10 cellular contexts compared by ENCODE assay signal in the genomic region with DNA sequence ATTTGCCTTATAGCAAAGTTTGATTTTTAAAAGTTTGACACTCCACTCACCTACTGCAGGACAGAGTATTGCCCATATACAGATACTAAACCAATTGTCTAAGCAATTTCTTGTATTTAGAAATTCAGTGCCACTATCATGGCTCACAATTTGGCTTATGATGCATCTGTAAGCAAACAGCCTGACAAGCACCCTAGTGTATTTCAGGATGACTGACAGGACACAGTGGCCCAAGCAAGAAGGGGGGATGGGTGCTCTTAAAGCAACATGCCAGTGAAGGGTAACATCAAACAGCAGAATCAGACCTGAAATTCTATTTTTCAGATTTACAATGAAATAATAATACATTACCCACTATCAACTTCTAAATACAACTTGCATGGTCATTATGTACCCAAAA. TPM values are rescaled to one million over a fixed set of nuclear protein-coding genes. Genes with fewer than 3 reads are reported as not detected.
DNase-seq lines count a peak whose midpoint lies in the region; ATAC-seq and TF ChIP-seq lines count a peak whose summit lies in the region.
"Had no signal": no experiment of that assay in that cellular context is flagged by ENCODE, and none has a peak within 500 bp of the region (broad histone marks: within the 10 kb centered on the region; RNA-seq: fewer than 3 reads in every experiment).

No MANE protein-coding gene starts in this region.

- H3K4me3 ChIP-seq in HEK293 (ENCODE audit: low read depth, low read length) (no peak overlapping the region), heart right ventricle (peak overlapping the region in 9 of 10 donors; percentile 3 to 41 (median 37)), psoas muscle (peak overlapping the region; percentile 63), body of pancreas (no peak overlapping the region)

- no peak for TF ChIP-seq POLR2A in body of pancreas (IDR thresholded peaks at IDR 0.05)

- POLR2A ChIA-PET in HEK293 (lab: Yijun Ruan, JAX): no interaction called here

- H3K36me3 ChIP-seq in HEK293 (ENCODE audit: control insufficient read depth in 2 of 2, insufficient read depth in 1 of 2, low read length in 2 of 2) (no peaks in the 10 kb centered on the region), heart right ventricle (no peaks in the 10 kb centered on the region), psoas muscle (ENCODE audit: insufficient read depth in 1 of 2, low read depth in 1 of 2) (no peaks in the 10 kb centered on the region), body of pancreas (replicated peaks in 1 of 2; ENCODE audit: insufficient read depth in 1 of 2, low read depth in 2 of 2) (no peaks in the 10 kb centered on the region)

- H3K9me3 ChIP-seq in HEK293 (ENCODE audit: control insufficient read depth, insufficient read depth, low read depth, low read length) (no peaks in the 10 kb centered on the region), heart right ventricle (no peaks in the 10 kb centered on the region), psoas muscle (no peaks in the 10 kb centered on the region), body of pancreas (no peaks in the 10 kb centered on the region)

- ATAC-seq in heart right ventricle (peak; percentile 76 to 95 (median 88)), psoas muscle (peak; percentile 92 to 97 (median 95)), GM19467 (IDR thresholded peaks at IDR 0.05; ENCODE audit: unreplicated experiment) (no peak), HG03460 (IDR thresholded peaks at IDR 0.05; ENCODE audit: unreplicated experiment) (no peak), body of pancreas (no peak)

- H3K4me1 ChIP-seq in HEK293 (ENCODE audit: control insufficient read depth, insufficient read depth, low read length) (no peaks in the 10 kb centered on the region), heart right ventricle (peaks cover 0 to 52% (median 7%) of the 10 kb centered on the region in 9 donors), psoas muscle (peaks cover 22% of the 10 kb centered on the region), body of pancreas (no peaks in the 10 kb centered on the region)

- H3K27ac ChIP-seq in HEK293 (ENCODE audit: extremely low read depth, low read depth, low read length) (no peak overlapping the region), heart right ventricle (peak overlapping the region in 9 of 10 donors; percentile 23 to 67 (median 52)), psoas muscle (peak overlapping the region; percentile 91), body of pancreas (no peak overlapping the region)

- no peaks in the 10 kb centered on the region for H3K27me3 ChIP-seq in heart right ventricle
- H3K27me3 ChIP-seq in psoas muscle (ENCODE audit: insufficient read depth in 3 of 3, low read length in 2 of 3): no peaks in the 10 kb centered on the region
- no peaks in the 10 kb centered on the region for H3K27me3 ChIP-seq in body of pancreas

- TF ChIP-seq CTCF in HEK293 (tag by site-specific recombination; IDR thresholded peaks at IDR 0.05) (no peak), heart right ventricle (IDR thresholded peaks at IDR 0.05) (no peak), psoas muscle (IDR thresholded peaks at IDR 0.05) (no peak), body of pancreas (IDR thresholded peaks at IDR 0.05) (no peak)

- intact Hi-C loops in heart right ventricle (cut with DNase I): loop anchor here in 6 of 10 donors (1.0 to 10.0 kb wide), 5 partner anchors 31 to 112 kb away; a partner anchor contains a TSS
- intact Hi-C loops in psoas muscle (cut with DNase I): no loop called here
- intact Hi-C loops in body of pancreas (cut with DNase I): no loop called here

- DNase-seq in SW480 (ENCODE audit: low spot score) (peak; percentile 7), heart right ventricle (peak in 1 of 2 donors; percentile 43), psoas muscle (peak; percentile 21 to 66), SIG-M5 (lab: John Stamatoyannopoulos, UW) (no peak), body of pancreas (no peak)

- CTCF ChIA-PET in HEK293 (lab: Yijun Ruan, JAX): interaction anchor here (0.7 to 6.1 kb wide), 6 partner anchors 32 to 683 kb away, joined by 3 to 75 read pairs (median 4); no protein-coding TSS in a partner anchor

TF ChIP-seq in HEK293, 187 proteins besides CTCF, POLR2A, EP300 and RAD21:
- no peak for TF ChIP-seq ZNF266 (tag by site-specific recombination; IDR thresholded peaks at IDR 0.05; ENCODE audit: low read depth)
- peak; percentile 29; the same call in 1 of the 2 replicates for TF ChIP-seq ZNF335 (tag by site-specific recombination; conservative IDR thresholded peaks at IDR 0.05)
- TF ChIP-seq, protein P1, sequence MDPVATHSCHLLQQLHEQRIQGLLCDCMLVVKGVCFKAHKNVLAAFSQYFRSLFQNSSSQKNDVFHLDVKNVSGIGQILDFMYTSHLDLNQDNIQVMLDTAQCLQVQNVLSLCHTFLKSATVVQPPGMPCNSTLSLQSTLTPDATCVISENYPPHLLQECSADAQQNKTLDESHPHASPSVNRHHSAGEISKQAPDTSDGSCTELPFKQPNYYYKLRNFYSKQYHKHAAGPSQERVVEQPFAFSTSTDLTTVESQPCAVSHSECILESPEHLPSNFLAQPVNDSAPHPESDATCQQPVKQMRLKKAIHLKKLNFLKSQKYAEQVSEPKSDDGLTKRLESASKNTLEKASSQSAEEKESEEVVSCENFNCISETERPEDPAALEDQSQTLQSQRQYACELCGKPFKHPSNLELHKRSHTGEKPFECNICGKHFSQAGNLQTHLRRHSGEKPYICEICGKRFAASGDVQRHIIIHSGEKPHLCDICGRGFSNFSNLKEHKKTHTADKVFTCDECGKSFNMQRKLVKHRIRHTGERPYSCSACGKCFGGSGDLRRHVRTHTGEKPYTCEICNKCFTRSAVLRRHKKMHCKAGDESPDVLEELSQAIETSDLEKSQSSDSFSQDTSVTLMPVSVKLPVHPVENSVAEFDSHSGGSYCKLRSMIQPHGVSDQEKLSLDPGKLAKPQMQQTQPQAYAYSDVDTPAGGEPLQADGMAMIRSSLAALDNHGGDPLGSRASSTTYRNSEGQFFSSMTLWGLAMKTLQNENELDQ (tag by site-specific recombination; IDR thresholded peaks at IDR 0.05; ENCODE audit: low read depth): no peak
- TF ChIP-seq ZNF140 (tag by site-specific recombination; IDR thresholded peaks at IDR 0.05): no peak

RNA-seq across cellular contexts. Expression of a gene that starts 30.5 kb away (rescaled TPM):
- 100 to 1,000 TPM; 101 to 213 (median 189) TPM for total RNA-seq in heart right ventricle
- 1 to 10 TPM; 2.0 to 4.0 TPM for polyA plus RNA-seq in heart right ventricle
- 10 to 100 TPM; 28.1 to 66.2 (median 46.5) TPM for total RNA-seq in psoas muscle
- polyA plus RNA-seq in psoas muscle: 1 to 10 TPM in 2 of 3 donors, under 1 TPM in 1; 0.85 to 5.2 (median 1.9) TPM
- total RNA-seq in body of pancreas: under 1 TPM; under 0.01 to 0.33 TPM
- total RNA-seq: HT1080 had no signal
- polyA plus RNA-seq: CD14-positive monocyte had no signal

Comparison
In these comparisons a context has a peak if more than half of its experiments do, and no peak if none do; other contexts are left out.
1. H3K27ac ChIP-seq: peak in heart right ventricle (9 of 10) and psoas muscle (single experiment); none in HEK293 (single experiment) and body of pancreas (0 of 4).
2. H3K4me3 ChIP-seq: peak in heart right ventricle (9 of 10) and psoas muscle (single experiment); none in HEK293 (single experiment) and body of pancreas (0 of 2).
3. DNase-seq: peak in SW480 (single experiment) and psoas muscle (2 of 2); none in SIG-M5 (single experiment) and body of pancreas (0 of 4).
4. ATAC-seq: peak in heart right ventricle (8 of 8) and psoas muscle (4 of 4); none in GM19467 (single experiment), HG03460 (single experiment) and body of pancreas (single experiment).
5. RNA of a gene that starts 30.5 kb away (total RNA-seq): 101 to 213 TPM in heart right ventricle and 28.1 to 66.2 TPM in psoas muscle; under 0.01 to 0.33 TPM in body of pancreas; every median in the first group is over 10 times any median in the second.
6. intact Hi-C loops: an anchor here in heart right ventricle (1.0 to 10.0 kb wide); none called in psoas muscle and body of pancreas.